1 cellular context compared by ENCODE assay signal in the genomic region with DNA sequence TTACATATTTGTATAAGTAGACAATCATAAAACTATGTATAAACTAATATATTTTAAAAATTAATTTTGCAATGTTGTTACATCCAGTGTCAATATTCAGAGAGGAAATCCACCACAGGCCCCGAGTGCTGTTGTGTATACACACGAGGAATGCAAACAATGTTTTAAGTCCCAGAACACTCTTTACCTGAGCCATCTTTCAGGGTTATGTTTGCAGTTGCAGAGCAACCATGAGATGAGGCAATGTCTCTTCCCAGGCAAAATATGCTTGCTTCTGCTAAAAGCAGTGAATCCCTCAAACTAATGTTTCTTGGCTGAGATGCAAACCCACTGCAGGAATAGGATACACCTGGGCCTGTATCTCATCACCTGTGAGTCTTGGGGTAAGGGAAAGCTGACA.
A peak's percentile ranks its signal among the peaks of the same experiment; 100 is the strongest.
TF ChIP-seq lines count a peak whose summit lies in the region.

No MANE protein-coding gene starts in this region.

TF ChIP-seq in HepG2, 621 proteins besides CTCF, POLR2A, EP300 and RAD21 (continued from another document and continues in another):
- TF ChIP-seq, protein P1, sequence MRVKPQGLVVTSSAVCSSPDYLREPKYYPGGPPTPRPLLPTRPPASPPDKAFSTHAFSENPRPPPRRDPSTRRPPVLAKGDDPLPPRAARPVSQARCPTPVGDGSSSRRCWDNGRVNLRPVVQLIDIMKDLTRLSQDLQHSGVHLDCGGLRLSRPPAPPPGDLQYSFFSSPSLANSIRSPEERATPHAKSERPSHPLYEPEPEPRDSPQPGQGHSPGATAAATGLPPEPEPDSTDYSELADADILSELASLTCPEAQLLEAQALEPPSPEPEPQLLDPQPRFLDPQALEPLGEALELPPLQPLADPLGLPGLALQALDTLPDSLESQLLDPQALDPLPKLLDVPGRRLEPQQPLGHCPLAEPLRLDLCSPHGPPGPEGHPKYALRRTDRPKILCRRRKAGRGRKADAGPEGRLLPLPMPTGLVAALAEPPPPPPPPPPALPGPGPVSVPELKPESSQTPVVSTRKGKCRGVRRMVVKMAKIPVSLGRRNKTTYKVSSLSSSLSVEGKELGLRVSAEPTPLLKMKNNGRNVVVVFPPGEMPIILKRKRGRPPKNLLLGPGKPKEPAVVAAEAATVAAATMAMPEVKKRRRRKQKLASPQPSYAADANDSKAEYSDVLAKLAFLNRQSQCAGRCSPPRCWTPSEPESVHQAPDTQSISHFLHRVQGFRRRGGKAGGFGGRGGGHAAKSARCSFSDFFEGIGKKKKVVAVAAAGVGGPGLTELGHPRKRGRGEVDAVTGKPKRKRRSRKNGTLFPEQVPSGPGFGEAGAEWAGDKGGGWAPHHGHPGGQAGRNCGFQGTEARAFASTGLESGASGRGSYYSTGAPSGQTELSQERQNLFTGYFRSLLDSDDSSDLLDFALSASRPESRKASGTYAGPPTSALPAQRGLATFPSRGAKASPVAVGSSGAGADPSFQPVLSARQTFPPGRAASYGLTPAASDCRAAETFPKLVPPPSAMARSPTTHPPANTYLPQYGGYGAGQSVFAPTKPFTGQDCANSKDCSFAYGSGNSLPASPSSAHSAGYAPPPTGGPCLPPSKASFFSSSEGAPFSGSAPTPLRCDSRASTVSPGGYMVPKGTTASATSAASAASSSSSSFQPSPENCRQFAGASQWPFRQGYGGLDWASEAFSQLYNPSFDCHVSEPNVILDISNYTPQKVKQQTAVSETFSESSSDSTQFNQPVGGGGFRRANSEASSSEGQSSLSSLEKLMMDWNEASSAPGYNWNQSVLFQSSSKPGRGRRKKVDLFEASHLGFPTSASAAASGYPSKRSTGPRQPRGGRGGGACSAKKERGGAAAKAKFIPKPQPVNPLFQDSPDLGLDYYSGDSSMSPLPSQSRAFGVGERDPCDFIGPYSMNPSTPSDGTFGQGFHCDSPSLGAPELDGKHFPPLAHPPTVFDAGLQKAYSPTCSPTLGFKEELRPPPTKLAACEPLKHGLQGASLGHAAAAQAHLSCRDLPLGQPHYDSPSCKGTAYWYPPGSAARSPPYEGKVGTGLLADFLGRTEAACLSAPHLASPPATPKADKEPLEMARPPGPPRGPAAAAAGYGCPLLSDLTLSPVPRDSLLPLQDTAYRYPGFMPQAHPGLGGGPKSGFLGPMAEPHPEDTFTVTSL (CRISPR knock-in tag; IDR thresholded peaks at IDR 0.05; ENCODE audit: borderline replicate concordance) = peak; percentile 82; the same call in 1 of the 2 replicates
- TF ChIP-seq ZNF773 (CRISPR knock-in tag; IDR thresholded peaks at IDR 0.05; ENCODE audit: borderline replicate concordance) = no peak
- TF ChIP-seq, protein P2, sequence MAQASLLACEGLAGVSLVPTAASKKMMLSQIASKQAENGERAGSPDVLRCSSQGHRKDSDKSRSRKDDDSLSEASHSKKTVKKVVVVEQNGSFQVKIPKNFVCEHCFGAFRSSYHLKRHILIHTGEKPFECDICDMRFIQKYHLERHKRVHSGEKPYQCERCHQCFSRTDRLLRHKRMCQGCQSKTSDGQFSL (CRISPR knock-in tag; IDR thresholded peaks at IDR 0.05) = no peak
- no peak for TF ChIP-seq MTA1 (CRISPR knock-in tag; IDR thresholded peaks at IDR 0.05; ENCODE audit: borderline replicate concordance)
- no peak for TF ChIP-seq SNAPC2 (CRISPR knock-in tag; IDR thresholded peaks at IDR 0.05)
- TF ChIP-seq ARHGAP35 (CRISPR knock-in tag; IDR thresholded peaks at IDR 0.05; ENCODE audit: borderline replicate concordance) = no peak
- TF ChIP-seq SIX1 (CRISPR knock-in tag; IDR thresholded peaks at IDR 0.05; ENCODE audit: borderline replicate concordance) = peak; percentile 69; the same call in 1 of the 2 replicates
- no peak for TF ChIP-seq ZNF547 (CRISPR knock-in tag; IDR thresholded peaks at IDR 0.05)
- TF ChIP-seq ZBTB7A (CRISPR knock-in tag; IDR thresholded peaks at IDR 0.05) = no peak
- TF ChIP-seq FOXP4 (CRISPR knock-in tag; IDR thresholded peaks at IDR 0.05) = peak; percentile 94
- peak; percentile 46; the same call in 1 of the 2 replicates for TF ChIP-seq MIER2 (CRISPR knock-in tag; IDR thresholded peaks at IDR 0.05)
- no peak for TF ChIP-seq ZNF674 (CRISPR knock-in tag; IDR thresholded peaks at IDR 0.05; ENCODE audit: low read depth)
- no peak for TF ChIP-seq XBP1 (CRISPR knock-in tag; IDR thresholded peaks at IDR 0.05)
- TF ChIP-seq HOXA3 (CRISPR knock-in tag; IDR thresholded peaks at IDR 0.05) = peak; percentile 70
- TF ChIP-seq, protein P3, sequence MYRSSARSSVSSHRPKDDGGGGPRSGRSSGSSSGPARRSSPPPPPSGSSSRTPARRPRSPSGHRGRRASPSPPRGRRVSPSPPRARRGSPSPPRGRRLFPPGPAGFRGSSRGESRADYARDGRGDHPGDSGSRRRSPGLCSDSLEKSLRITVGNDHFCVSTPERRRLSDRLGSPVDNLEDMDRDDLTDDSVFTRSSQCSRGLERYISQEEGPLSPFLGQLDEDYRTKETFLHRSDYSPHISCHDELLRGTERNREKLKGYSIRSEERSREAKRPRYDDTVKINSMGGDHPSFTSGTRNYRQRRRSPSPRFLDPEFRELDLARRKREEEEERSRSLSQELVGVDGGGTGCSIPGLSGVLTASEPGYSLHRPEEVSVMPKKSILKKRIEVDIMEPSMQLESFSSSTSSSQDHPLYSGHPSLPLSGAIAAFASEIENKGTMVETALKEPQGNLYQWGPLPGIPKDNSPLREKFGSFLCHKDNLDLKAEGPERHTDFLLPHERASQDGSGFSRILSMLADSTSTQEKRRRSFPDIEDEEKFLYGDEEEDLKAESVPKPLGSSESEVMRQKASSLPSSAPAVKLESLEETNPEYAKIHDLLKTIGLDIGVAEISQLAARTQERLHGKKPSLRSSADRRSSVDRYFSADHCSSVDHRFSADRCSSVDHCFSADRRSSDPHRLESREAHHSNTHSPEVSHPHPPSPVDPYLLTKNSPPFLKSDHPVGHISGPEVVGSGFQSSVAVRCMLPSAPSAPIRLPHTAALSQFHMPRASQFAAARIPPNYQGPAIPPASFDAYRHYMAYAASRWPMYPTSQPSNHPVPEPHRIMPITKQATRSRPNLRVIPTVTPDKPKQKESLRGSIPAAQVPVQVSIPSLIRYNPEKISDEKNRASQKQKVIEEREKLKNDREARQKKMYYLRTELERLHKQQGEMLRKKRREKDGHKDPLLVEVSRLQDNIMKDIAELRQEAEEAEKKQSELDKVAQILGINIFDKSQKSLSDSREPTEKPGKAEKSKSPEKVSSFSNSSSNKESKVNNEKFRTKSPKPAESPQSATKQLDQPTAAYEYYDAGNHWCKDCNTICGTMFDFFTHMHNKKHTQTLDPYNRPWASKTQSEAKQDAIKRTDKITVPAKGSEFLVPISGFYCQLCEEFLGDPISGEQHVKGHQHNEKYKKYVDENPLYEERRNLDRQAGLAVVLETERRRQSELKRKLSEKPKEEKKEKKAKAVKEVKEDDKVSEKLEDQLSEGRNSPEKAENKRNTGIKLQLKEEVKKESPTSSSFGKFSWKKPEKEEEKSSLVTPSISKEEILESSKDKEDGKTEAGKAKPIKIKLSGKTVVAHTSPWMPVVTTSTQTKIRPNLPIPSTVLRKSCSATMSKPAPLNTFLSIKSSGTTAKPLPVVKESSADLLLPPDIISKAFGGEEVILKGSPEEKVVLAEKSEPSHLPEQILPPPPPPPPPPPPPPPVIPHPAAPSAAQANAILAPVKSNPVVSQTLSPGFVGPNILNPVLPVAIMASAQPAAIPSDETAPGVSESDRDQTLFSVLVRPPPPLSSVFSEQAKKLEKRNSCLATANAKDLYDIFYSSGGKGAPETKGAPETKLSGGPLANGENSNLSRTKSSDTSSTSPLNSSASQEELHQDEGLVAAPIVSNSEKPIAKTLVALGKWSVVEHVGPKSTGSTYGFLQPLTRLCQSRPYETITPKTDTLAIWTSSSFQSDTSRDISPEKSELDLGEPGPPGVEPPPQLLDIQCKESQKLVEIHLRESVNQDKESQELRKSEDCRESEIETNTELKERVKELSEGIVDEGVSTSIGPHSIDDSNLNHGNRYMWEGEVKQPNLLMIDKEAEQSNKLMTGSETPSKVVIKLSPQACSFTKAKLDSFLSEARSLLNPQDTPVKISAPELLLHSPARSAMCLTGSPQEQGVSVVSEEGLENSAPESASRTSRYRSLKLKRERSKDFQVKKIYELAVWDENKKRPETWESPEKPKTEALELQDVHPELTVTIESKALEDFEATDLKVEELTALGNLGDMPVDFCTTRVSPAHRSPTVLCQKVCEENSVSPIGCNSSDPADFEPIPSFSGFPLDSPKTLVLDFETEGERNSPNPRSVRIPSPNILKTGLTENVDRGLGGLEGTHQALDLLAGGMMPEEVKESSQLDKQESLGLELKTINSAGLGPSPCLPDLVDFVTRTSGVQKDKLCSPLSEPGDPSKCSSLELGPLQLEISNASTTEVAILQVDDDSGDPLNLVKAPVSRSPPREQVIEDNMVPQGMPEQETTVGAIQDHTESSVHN (CRISPR knock-in tag; IDR thresholded peaks at IDR 0.05) = no peak
- no peak for TF ChIP-seq ZNF180 (CRISPR knock-in tag; IDR thresholded peaks at IDR 0.05; ENCODE audit: borderline replicate concordance, low read depth)
- TF ChIP-seq ZNF230 (CRISPR knock-in tag; IDR thresholded peaks at IDR 0.05) = no peak
- peak; percentile 75 for TF ChIP-seq THAP11 (CRISPR knock-in tag; IDR thresholded peaks at IDR 0.05)
- TF ChIP-seq ZNF713 (CRISPR knock-in tag; IDR thresholded peaks at IDR 0.05) = no peak
- TF ChIP-seq MYC (CRISPR knock-in tag; IDR thresholded peaks at IDR 0.05; ENCODE audit: borderline replicate concordance) = no peak
- no peak for TF ChIP-seq ZFP82 (CRISPR knock-in tag; IDR thresholded peaks at IDR 0.05; ENCODE audit: borderline replicate concordance)
- TF ChIP-seq SKIL (CRISPR knock-in tag; IDR thresholded peaks at IDR 0.05; ENCODE audit: borderline replicate concordance) = no peak
- no peak for TF ChIP-seq ZNF362 (CRISPR knock-in tag; IDR thresholded peaks at IDR 0.05; ENCODE audit: borderline replicate concordance)
- TF ChIP-seq ZNF512 (CRISPR knock-in tag; IDR thresholded peaks at IDR 0.05) = no peak
- TF ChIP-seq ZNF205 (CRISPR knock-in tag; IDR thresholded peaks at IDR 0.05) = peak; percentile 58; the same call in 1 of the 2 replicates
- TF ChIP-seq CREBL2 (CRISPR knock-in tag; IDR thresholded peaks at IDR 0.05; ENCODE audit: borderline replicate concordance) = no peak
